Comparison of ENCODE assay signal across 20 cellular contexts in the genomic region with DNA sequence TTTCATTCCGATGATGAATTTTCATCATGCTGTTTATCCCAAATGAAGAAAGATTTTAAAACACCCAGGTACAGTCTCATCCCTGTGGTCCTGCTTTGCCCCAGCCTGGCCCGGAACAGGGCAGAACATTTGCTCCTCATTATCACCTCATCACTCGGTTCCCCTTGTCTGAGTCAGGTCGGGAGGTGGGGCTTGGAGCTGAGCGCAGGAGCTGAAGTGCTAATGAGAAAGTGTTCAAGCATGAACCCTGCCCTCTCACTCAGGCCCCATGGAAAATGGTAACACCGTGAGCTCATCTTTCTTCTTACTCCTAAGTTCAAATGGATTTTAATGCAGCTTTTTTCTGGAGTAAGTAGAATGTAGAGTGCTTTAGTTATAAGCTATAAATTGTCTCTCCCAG.
"Had no signal": no experiment of that assay in that cellular context is flagged by ENCODE, and none has a peak within 500 bp of the region (broad histone marks: within the 10 kb centered on the region; RNA-seq: fewer than 3 reads in every experiment).

No MANE protein-coding gene starts in this region.

- H3K36me3 ChIP-seq: lower lobe of right lung, right atrium auricular region, suprapubic skin, upper lobe of left lung had no signal

- H3K27ac ChIP-seq: epithelial cell of prostate, lower lobe of right lung, parathyroid adenoma, right atrium auricular region, skin epidermis, suprapubic skin, upper lobe of left lung had no signal

- H3K36me3 Mint-ChIP-seq: brain had no signal

- H2AFZ ChIP-seq: parathyroid adenoma had no signal

- H3K9ac ChIP-seq: parathyroid adenoma had no signal

- H3K79me2 ChIP-seq: parathyroid adenoma had no signal

- H3K27ac Mint-ChIP-seq: activated naive CD8-positive, alpha-beta T cell treated with anti-CD3 and anti-CD28 coated beads, Interleukin-2, amount 10 ng/mL, durations not matched to agents 7 days and 5 days; brain; stimulated activated naive CD8-positive, alpha-beta T cell treated with anti-CD3 and anti-CD28 coated beads, Interleukin-15, Interleukin-2, amounts not matched to agents 100 ng/mL and 50 ng/mL, for 24 hours; T-helper 2 cell treated with Interferon-gamma antibody and Interleukin-4, amounts not matched to agents 5 μg/mL and 100 μg/mL, for 36 hours had no signal

- DNase-seq: activated CD4-positive, alpha-beta T cell treated with anti-CD3 and anti-CD28 coated beads for 1 hour; activated CD4-positive, alpha-beta T cell treated with anti-CD3 and anti-CD28 coated beads, Interleukin-2, amount 50 U/mL, for 4 hours; activated naive CD4-positive, alpha-beta T cell; activated naive CD8-positive, alpha-beta T cell treated with anti-CD3 and anti-CD28 coated beads, Interleukin-2, amount 10 ng/mL, durations not matched to agents 7 days and 5 days; activated T-cell treated with anti-CD3 and anti-CD28 coated beads for 4 hours; cortex of kidney; effector CD8-positive, alpha-beta T cell; hippocampal formation; lower lobe of right lung; stimulated activated CD4-positive, alpha-beta T cell treated with anti-CD3 and anti-CD28 coated beads, Interleukin-4, amount 100 ng/mL, for 4 hours had no signal

- H3K9me3 ChIP-seq: lower lobe of right lung, right atrium auricular region, suprapubic skin, upper lobe of left lung had no signal

- ATAC-seq: lower lobe of right lung had no signal

- H3K27me3 ChIP-seq: right atrium auricular region, upper lobe of left lung had no signal

- H3K4me3 ChIP-seq: lower lobe of right lung, right atrium auricular region, skin epidermis, suprapubic skin, upper lobe of left lung had no signal

- H3K4me1 ChIP-seq: lower lobe of right lung, parathyroid adenoma, right atrium auricular region, suprapubic skin, upper lobe of left lung had no signal

- H3K4me3 Mint-ChIP-seq: activated naive CD8-positive, alpha-beta T cell treated with anti-CD3 and anti-CD28 coated beads, Interleukin-2, amount 10 ng/mL, durations not matched to agents 7 days and 5 days; brain; central memory CD8-positive, alpha-beta T cell; stimulated activated naive CD8-positive, alpha-beta T cell treated with anti-CD3 and anti-CD28 coated beads, Interleukin-15, Interleukin-2, amounts not matched to agents 100 ng/mL and 50 ng/mL, for 24 hours; T-helper 2 cell treated with Interferon-gamma antibody and Interleukin-4, amounts not matched to agents 5 μg/mL and 100 μg/mL, for 36 hours had no signal

- H3K4me1 Mint-ChIP-seq: brain; central memory CD8-positive, alpha-beta T cell had no signal
